In the genomic region with DNA sequence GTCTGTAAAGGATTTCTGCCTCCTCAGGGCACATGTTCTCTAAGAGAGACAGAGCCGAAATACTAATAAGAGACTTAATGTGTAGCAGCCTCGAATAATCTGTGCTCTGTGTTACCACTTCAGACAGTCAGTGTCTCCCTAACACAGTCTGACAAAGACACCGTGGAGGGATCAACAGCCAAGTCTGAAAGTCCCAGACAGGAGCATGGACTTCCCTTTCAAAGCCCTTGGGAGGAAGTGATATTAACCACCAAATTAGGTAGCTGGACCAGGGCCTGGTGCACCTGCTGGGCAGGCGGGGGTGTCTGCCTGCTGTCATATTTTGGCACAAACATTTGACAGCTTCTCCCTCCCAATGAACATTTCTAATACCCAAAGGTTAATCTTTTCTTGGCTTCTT, we compare ENCODE assay signal across 1 cellular context.
TF ChIP-seq lines count a peak whose summit lies in the region.

No MANE protein-coding gene starts in this region.

TF ChIP-seq in IMR-90, 13 proteins besides CTCF, POLR2A, EP300 and RAD21 (continued from another document):
- TF ChIP-seq, protein P1, sequence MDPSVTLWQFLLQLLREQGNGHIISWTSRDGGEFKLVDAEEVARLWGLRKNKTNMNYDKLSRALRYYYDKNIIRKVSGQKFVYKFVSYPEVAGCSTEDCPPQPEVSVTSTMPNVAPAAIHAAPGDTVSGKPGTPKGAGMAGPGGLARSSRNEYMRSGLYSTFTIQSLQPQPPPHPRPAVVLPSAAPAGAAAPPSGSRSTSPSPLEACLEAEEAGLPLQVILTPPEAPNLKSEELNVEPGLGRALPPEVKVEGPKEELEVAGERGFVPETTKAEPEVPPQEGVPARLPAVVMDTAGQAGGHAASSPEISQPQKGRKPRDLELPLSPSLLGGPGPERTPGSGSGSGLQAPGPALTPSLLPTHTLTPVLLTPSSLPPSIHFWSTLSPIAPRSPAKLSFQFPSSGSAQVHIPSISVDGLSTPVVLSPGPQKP (IDR thresholded peaks at IDR 0.05; ENCODE audit: borderline replicate concordance, low read depth, low read length), result no peak
